20 cellular contexts compared by ENCODE assay signal in genomic region chr2:231036578-231037106, GRCh38. TPM values are rescaled to one million over a fixed set of nuclear protein-coding genes. Genes with fewer than 3 reads are reported as not detected.
DNase-seq lines count a peak whose midpoint lies in the region; ATAC-seq and TF ChIP-seq lines count a peak whose summit lies in the region.
"Had no signal": no experiment of that assay in that cellular context is flagged by ENCODE, and none has a peak within 500 bp of the region (broad histone marks: within the 10 kb centered on the region; RNA-seq: fewer than 3 reads in every experiment).

No MANE protein-coding gene starts in this region.

- peak overlapping the region; percentile 26 for H3K9ac ChIP-seq in endocrine pancreas (ENCODE audit: control insufficient read depth, insufficient read depth, low read length)
- no peak overlapping the region for H3K9ac ChIP-seq in trophoblast cell (ENCODE audit: low read length)

- H3K79me1 ChIP-seq in trophoblast cell (ENCODE audit: low read length), result peaks cover 8% of the 10 kb centered on the region

- H3K36me3 Mint-ChIP-seq in activated CD8-positive, alpha-beta T cell treated with anti-CD3 and anti-CD28 coated beads for 36 hours (ENCODE audit: low read depth), result no peaks in the 10 kb centered on the region
- H3K36me3 Mint-ChIP-seq in activated CD8-positive, alpha-beta T cell treated with anti-CD3 and anti-CD28 coated beads, Interleukin-2, amount 10 ng/mL, durations not matched to agents 7 days and 5 days (ENCODE audit: low read depth), result no peaks in the 10 kb centered on the region
- no peaks in the 10 kb centered on the region; the same call in 2 of the 3 replicates for H3K36me3 Mint-ChIP-seq in GM23338 (ENCODE audit: low read depth)

- H3K27me3 ChIP-seq in GM23338 (ENCODE audit: insufficient read depth) (peaks cover 63% of the 10 kb centered on the region), endocrine pancreas (ENCODE audit: control insufficient read depth, insufficient read depth, low read length) (no peaks in the 10 kb centered on the region), trophoblast cell (ENCODE audit: insufficient read depth, low read length) (peaks cover 14% of the 10 kb centered on the region)

- no peaks in the 10 kb centered on the region for H3K79me2 ChIP-seq in GM23338 (replicated peaks; ENCODE audit: insufficient read depth)
- H3K79me2 ChIP-seq in trophoblast cell (ENCODE audit: control insufficient read depth, insufficient read depth, low read length, poor library complexity), result peaks cover 4% of the 10 kb centered on the region

- H3K23ac ChIP-seq in trophoblast cell (ENCODE audit: low read length), result no peak overlapping the region

- no peak for ATAC-seq in activated CD8-positive, alpha-beta T cell treated with anti-CD3 and anti-CD28 coated beads for 36 hours
- ATAC-seq in activated CD8-positive, alpha-beta T cell treated with anti-CD3 and anti-CD28 coated beads, Interleukin-2, amount 10 ng/mL, durations not matched to agents 7 days and 5 days, result no peak
- ATAC-seq in GM23338 (no peak), GM18907 (IDR thresholded peaks at IDR 0.05; ENCODE audit: unreplicated experiment) (no peak), HG02870 (IDR thresholded peaks at IDR 0.05; ENCODE audit: unreplicated experiment) (no peak)

- no peak overlapping the region for H3K27ac Mint-ChIP-seq in activated CD8-positive, alpha-beta T cell treated with anti-CD3 and anti-CD28 coated beads for 36 hours
- H3K27ac Mint-ChIP-seq in activated CD8-positive, alpha-beta T cell treated with anti-CD3 and anti-CD28 coated beads, Interleukin-2, amount 10 ng/mL, durations not matched to agents 7 days and 5 days, result no peak overlapping the region
- H3K27ac Mint-ChIP-seq in GM23338, result no peak overlapping the region

- H3K9me2 ChIP-seq in GM23338 (ENCODE audit: insufficient read depth), result no peaks in the 10 kb centered on the region

- no peaks in the 10 kb centered on the region for H3K4me1 Mint-ChIP-seq in activated CD8-positive, alpha-beta T cell treated with anti-CD3 and anti-CD28 coated beads for 36 hours (ENCODE audit: low read depth)
- peaks cover 2% of the 10 kb centered on the region for H3K4me1 Mint-ChIP-seq in activated CD8-positive, alpha-beta T cell treated with anti-CD3 and anti-CD28 coated beads, Interleukin-2, amount 10 ng/mL, durations not matched to agents 7 days and 5 days (ENCODE audit: low read depth)
- H3K4me1 Mint-ChIP-seq in GM23338, result peaks cover 6% of the 10 kb centered on the region

- no peak overlapping the region for H2AK5ac ChIP-seq in trophoblast cell (ENCODE audit: low read length)

- H2BK12ac ChIP-seq in trophoblast cell (ENCODE audit: low read length), result no peak overlapping the region

- TF ChIP-seq CTCF in activated CD8-positive, alpha-beta T cell treated with anti-CD3 and anti-CD28 coated beads for 36 hours (IDR thresholded peaks at IDR 0.05), result no peak
- TF ChIP-seq CTCF in GM23338 (conservative IDR thresholded peaks at IDR 0.05; ENCODE audit: low read depth in 2 of 2), result no peak

- no peak overlapping the region; the same call in 1 of the 2 replicates for H2AFZ ChIP-seq in GM23338
- H2AFZ ChIP-seq in trophoblast cell (ENCODE audit: insufficient read depth, low read length, poor library complexity), result no peak overlapping the region

- H3K4me1 ChIP-seq in GM23338 (ENCODE audit: insufficient read depth) (no peaks in the 10 kb centered on the region), endocrine pancreas (ENCODE audit: control insufficient read depth, insufficient read depth, low read length) (no peaks in the 10 kb centered on the region), trophoblast cell (ENCODE audit: control insufficient read depth in 1 of 2, insufficient read depth in 2 of 2, low read length in 2 of 2) (peaks cover 8% of the 10 kb centered on the region in 2 experiments)

- no peak overlapping the region for H2BK120ac ChIP-seq in trophoblast cell (ENCODE audit: insufficient read depth, low read length, poor library complexity)

- no peak overlapping the region for H3K4ac ChIP-seq in trophoblast cell (ENCODE audit: low read depth, low read length)

- H3K36me3 ChIP-seq in GM23338 (ENCODE audit: insufficient read depth) (no peaks in the 10 kb centered on the region), endocrine pancreas (ENCODE audit: control insufficient read depth, insufficient read depth, low read length) (no peaks in the 10 kb centered on the region), trophoblast cell (ENCODE audit: control insufficient read depth in 1 of 2, insufficient read depth in 2 of 2, low read length in 2 of 2) (peaks cover 0 to 2% of the 10 kb centered on the region in 2 experiments)

- POLR2A ChIA-PET in activated CD8-positive, alpha-beta T cell treated with anti-CD3 and anti-CD28 coated beads for 36 hours (lab: Charles Lee), result no interaction called here
- POLR2A ChIA-PET in activated CD8-positive, alpha-beta T cell treated with anti-CD3 and anti-CD28 coated beads, Interleukin-2, amount 10 ng/mL, durations not matched to agents 7 days and 5 days (lab: Charles Lee), result no interaction called here

- no peak overlapping the region for H2BK5ac ChIP-seq in trophoblast cell (ENCODE audit: low read depth, low read length, poor library complexity)

- no CpG with 5 or more reads among the region's 12 CpGs for WGBS in trophoblast cell (ENCODE audit: extremely low coverage, insufficient coverage, insufficient read length)

- H4K20me1 ChIP-seq in GM23338 (replicated peaks; ENCODE audit: insufficient read depth), result no peaks in the 10 kb centered on the region

- peak overlapping the region; percentile 35 for H4K8ac ChIP-seq in trophoblast cell (ENCODE audit: low read depth, low read length)

- no peak overlapping the region for H3K14ac ChIP-seq in trophoblast cell (ENCODE audit: low read length)

- CTCF ChIA-PET in activated CD8-positive, alpha-beta T cell treated with anti-CD3 and anti-CD28 coated beads for 36 hours (lab: Charles Lee), result interaction anchor here (1.0 kb wide), 1 partner anchor 13 kb away, joined by 4 read pairs; no protein-coding TSS in a partner anchor
- CTCF ChIA-PET in activated CD8-positive, alpha-beta T cell treated with anti-CD3 and anti-CD28 coated beads, Interleukin-2, amount 10 ng/mL, durations not matched to agents 7 days and 5 days (lab: Charles Lee), result no interaction called here

- H3K18ac ChIP-seq in trophoblast cell (ENCODE audit: low read length), result no peak overlapping the region

- H4K12ac ChIP-seq in trophoblast cell (ENCODE audit: low read depth, low read length), result no peak overlapping the region

- no peak for DNase-seq in activated CD8-positive, alpha-beta T cell treated with anti-CD3 and anti-CD28 coated beads for 36 hours
- no peak for DNase-seq in activated CD8-positive, alpha-beta T cell treated with anti-CD3 and anti-CD28 coated beads, Interleukin-2, amount 10 ng/mL, durations not matched to agents 7 days and 5 days
- DNase-seq in GM23338 (ENCODE audit: low spot score) (no peak), trophoblast cell (peak in 1 of 2 donors; percentile 14), germinal center (ENCODE audit: low spot score) (no peak)
- DNase-seq: activated CD4-positive, alpha-beta T cell treated with anti-CD3 and anti-CD28 coated beads, Interleukin-2, amount 50 U/mL, for 48 hours; DMS79; foreskin melanocyte; Kasumi-1; NCI-H1092; stimulated activated CD4-positive, alpha-beta T cell treated with anti-CD3 and anti-CD28 coated beads, Interleukin-4, amount 100 ng/mL, for 24 hours had no signal

- H3K27ac ChIP-seq in GM23338 (ENCODE audit: low read depth) (no peak overlapping the region), trophoblast cell (ENCODE audit: low read depth, low read length) (no peak overlapping the region)
- H3K27ac ChIP-seq: coronary artery, epithelial cell of prostate had no signal

- no peaks in the 10 kb centered on the region for H3K9me3 Mint-ChIP-seq in activated CD8-positive, alpha-beta T cell treated with anti-CD3 and anti-CD28 coated beads for 36 hours
- H3K9me3 Mint-ChIP-seq in activated CD8-positive, alpha-beta T cell treated with anti-CD3 and anti-CD28 coated beads, Interleukin-2, amount 10 ng/mL, durations not matched to agents 7 days and 5 days (ENCODE audit: insufficient read depth), result no peaks in the 10 kb centered on the region
- H3K9me3 Mint-ChIP-seq in GM23338, result no peaks in the 10 kb centered on the region

- H4K91ac ChIP-seq in trophoblast cell (ENCODE audit: low read depth, low read length), result no peak overlapping the region

- intact Hi-C loops in activated CD8-positive, alpha-beta T cell treated with anti-CD3 and anti-CD28 coated beads for 36 hours (cut with micrococcal nuclease), result no loop called here

- no peak overlapping the region for H3K4me3 ChIP-seq in GM23338
- no peak overlapping the region for H3K4me3 ChIP-seq in endocrine pancreas (ENCODE audit: control insufficient read depth, insufficient read depth, low read length)
- no peak overlapping the region for H3K4me3 ChIP-seq in trophoblast cell (ENCODE audit: low read depth, low read length)

- 0 out of 2 replicates have a peak, but pooled peaks cover 3% of the 10 kb centered on the region for H3F3A ChIP-seq in GM23338 (replicated peaks; ENCODE audit: low read depth)

- H3K4me2 ChIP-seq in GM23338, result 0 out of 2 replicates have a peak overlapping the region, but pooled peaks have one; percentile 78
- no peak overlapping the region for H3K4me2 ChIP-seq in trophoblast cell (ENCODE audit: low read length)

- H3K27me3 Mint-ChIP-seq in activated CD8-positive, alpha-beta T cell treated with anti-CD3 and anti-CD28 coated beads for 36 hours, result peaks cover 51% of the 10 kb centered on the region
- H3K27me3 Mint-ChIP-seq in activated CD8-positive, alpha-beta T cell treated with anti-CD3 and anti-CD28 coated beads, Interleukin-2, amount 10 ng/mL, durations not matched to agents 7 days and 5 days (ENCODE audit: low read depth), result peaks cover 68% of the 10 kb centered on the region
- H3K27me3 Mint-ChIP-seq in GM23338 (ENCODE audit: insufficient read depth, low read depth, poor library complexity), result peaks cover 32% of the 10 kb centered on the region

- H3K9me3 ChIP-seq in endocrine pancreas (ENCODE audit: control insufficient read depth, low read length) (no peaks in the 10 kb centered on the region), trophoblast cell (ENCODE audit: insufficient read depth, low read depth, low read length) (peaks cover 1% of the 10 kb centered on the region)

- H3K4me3 Mint-ChIP-seq in activated CD8-positive, alpha-beta T cell treated with anti-CD3 and anti-CD28 coated beads for 36 hours, result peak overlapping the region; percentile 23
- H3K4me3 Mint-ChIP-seq in activated CD8-positive, alpha-beta T cell treated with anti-CD3 and anti-CD28 coated beads, Interleukin-2, amount 10 ng/mL, durations not matched to agents 7 days and 5 days, result no peak overlapping the region
- H3K4me3 Mint-ChIP-seq in GM23338, result peak overlapping the region; percentile 63

RNA-seq across cellular contexts. Expression of gene C2orf72, which starts 0.7 kb away (rescaled TPM):
- total RNA-seq in activated CD8-positive, alpha-beta T cell treated with anti-CD3 and anti-CD28 coated beads for 36 hours, result 1 to 10 TPM; 2.6 to 5.1 TPM
- under 1 TPM; 0.16 to 0.34 TPM for total RNA-seq in activated CD8-positive, alpha-beta T cell treated with anti-CD3 and anti-CD28 coated beads, Interleukin-2, amount 10 ng/mL, durations not matched to agents 7 days and 5 days
- 1.3 and 1.4 TPM in 2 replicates for total RNA-seq in GM23338 (2014; rRNA removed; shearing (Covaris generic))
- polyA plus RNA-seq in GM23338 (2016; fragmentation: Nextera tagmentation; extraction: Ambion mirVana), result 0.17 and 0.37 TPM in 2 replicates
- 64.8 and 69.7 TPM in 2 replicates for polyA plus RNA-seq in trophoblast cell (2013)
- total RNA-seq: A673 had no signal

RNA-seq across cellular contexts. Expression of gene PSMD1, which starts 20.0 kb away (rescaled TPM):
- total RNA-seq in activated CD8-positive, alpha-beta T cell treated with anti-CD3 and anti-CD28 coated beads for 36 hours, result 100 to 1,000 TPM; 106 to 114 TPM
- 10 to 100 TPM; 92.8 to 94.1 TPM for total RNA-seq in activated CD8-positive, alpha-beta T cell treated with anti-CD3 and anti-CD28 coated beads, Interleukin-2, amount 10 ng/mL, durations not matched to agents 7 days and 5 days
- 148 and 180 TPM in 2 replicates for total RNA-seq in GM23338 (2014; rRNA removed; shearing (Covaris generic))
- 156 and 177 TPM in 2 replicates for polyA plus RNA-seq in GM23338 (2016; fragmentation: Nextera tagmentation; extraction: Ambion mirVana)
- 148 and 153 TPM in 2 replicates for polyA plus RNA-seq in trophoblast cell (2013)

RNA-seq across cellular contexts. Expression of gene SPATA3, which starts 40.7 kb away (rescaled TPM):
- under 1 TPM; 0.59 to 0.76 TPM for total RNA-seq in activated CD8-positive, alpha-beta T cell treated with anti-CD3 and anti-CD28 coated beads for 36 hours
- total RNA-seq in activated CD8-positive, alpha-beta T cell treated with anti-CD3 and anti-CD28 coated beads, Interleukin-2, amount 10 ng/mL, durations not matched to agents 7 days and 5 days, result under 1 TPM in 1 of 2 experiments, not detected in 1; 0.29 TPM
- total RNA-seq in GM23338 (2014; rRNA removed; shearing (Covaris generic)), result not detected in 2 replicates
- polyA plus RNA-seq in GM23338 (2016; fragmentation: Nextera tagmentation; extraction: Ambion mirVana), result not detected in 2 replicates
- 0.31 and 0.37 TPM in 2 replicates for polyA plus RNA-seq in trophoblast cell (2013)
- total RNA-seq: A673, HT-29, NCI-H460, skeletal muscle tissue had no signal
